1 cellular context compared by ENCODE assay signal in genomic region chr2:219517954-219518778, GRCh38.
TF ChIP-seq lines count a peak whose summit lies in the region.

No MANE protein-coding gene starts in this region.

TF ChIP-seq in K562, 482 proteins besides CTCF, POLR2A, EP300 and RAD21:
- TF ChIP-seq PML (IDR thresholded peaks at IDR 0.05; ENCODE audit: low read length) (no peak), ZNF316 (IDR thresholded peaks at IDR 0.05) (peak; percentile 57), CHD1 (IDR thresholded peaks at IDR 0.05; ENCODE audit: low read length) (peak; percentile 12), ZKSCAN1 (IDR thresholded peaks at IDR 0.05; ENCODE audit: low read depth, low read length) (peak; percentile 79), CC2D1A (IDR thresholded peaks at IDR 0.05) (no peak)
TF ChIP-seq in K562: peak in this region for 3.
